ENCODE assay signal across 12 cellular contexts in the genomic region with DNA sequence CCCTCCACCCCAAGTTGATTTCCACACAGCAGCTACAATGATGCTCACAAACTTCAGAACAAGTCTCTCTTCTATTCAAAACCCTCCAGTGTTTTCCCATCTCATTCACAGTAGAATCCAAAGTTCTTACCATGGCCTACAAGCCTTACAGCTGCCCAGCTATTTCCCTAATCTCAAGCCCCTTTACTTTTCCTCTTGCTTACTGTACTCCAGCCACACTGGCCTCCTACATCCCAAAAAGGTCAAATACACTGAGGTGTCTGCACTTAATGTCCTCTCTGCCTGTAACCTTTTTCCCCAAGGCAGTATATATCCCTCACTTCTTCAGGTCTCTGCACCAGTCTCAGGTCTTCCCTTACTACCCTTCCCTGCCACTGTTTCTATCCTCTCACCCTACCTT. TPM values are rescaled to one million over a fixed set of nuclear protein-coding genes. Genes with fewer than 3 reads are reported as not detected.
A peak's percentile ranks its signal among the peaks of the same experiment; 100 is the strongest.
DNase-seq lines count a peak whose midpoint lies in the region; ATAC-seq and TF ChIP-seq lines count a peak whose summit lies in the region.
"Had no signal": no experiment of that assay in that cellular context is flagged by ENCODE, and none has a peak within 500 bp of the region (broad histone marks: within the 10 kb centered on the region; RNA-seq: fewer than 3 reads in every experiment).

No MANE protein-coding gene starts in this region.

- H3K27ac ChIP-seq in substantia nigra (ENCODE audit: low read depth, low read length, poor library complexity, severe bottlenecking) = peak overlapping the region; percentile 13

- POLR2A ChIA-PET in activated CD4-positive, alpha-beta memory T cell treated with anti-CD3 and anti-CD28 coated beads for 36 hours (lab: Charles Lee) = interaction anchor here (1.0 to 12.4 kb wide), 4 partner anchors 10 to 115 kb away, joined by 4 to 151 read pairs (median 38); no protein-coding TSS in a partner anchor

- DNase-seq in activated T-cell treated with anti-CD3 and anti-CD28 coated beads, Interleukin-2, amount 50 U/mL, for 72 hours = no peak
- DNase-seq in activated T-cell treated with anti-CD3 and anti-CD28 coated beads, Interleukin-2, amount 50 U/mL, for 48 hours = no peak
- DNase-seq in activated CD4-positive, alpha-beta memory T cell treated with anti-CD3 and anti-CD28 coated beads for 36 hours = no peak
- DNase-seq in memory B cell (ENCODE audit: low spot score in 2 of 2) (no peak), substantia nigra (lab: John Stamatoyannopoulos, UW) (no peak), GM10266 (ENCODE audit: extremely low spot score) (no peak)
- DNase-seq in activated effector memory CD4-positive, alpha-beta T cell treated with anti-CD3 and anti-CD28 coated beads, Interleukin-2, amount 50 U/mL, for 16 hours = no peak
- DNase-seq: hippocampal formation, NCI-H1417, NCI-H748 treated with DMSO at 0.1 percent for 48 hours, thyroid gland had no signal

- H3K4me3 Mint-ChIP-seq in activated T-cell treated with anti-CD3 and anti-CD28 coated beads, Interleukin-2, amount 50 U/mL, for 72 hours = peak overlapping the region; percentile 96 to 99
- peak overlapping the region; percentile 95 for H3K4me3 Mint-ChIP-seq in activated CD4-positive, alpha-beta memory T cell treated with anti-CD3 and anti-CD28 coated beads for 36 hours
- peak overlapping the region; percentile 99 for H3K4me3 Mint-ChIP-seq in memory B cell

- no peak for ATAC-seq in activated T-cell treated with anti-CD3 and anti-CD28 coated beads, Interleukin-2, amount 50 U/mL, for 72 hours (replicated peaks in 1 of 2)
- ATAC-seq in memory B cell (ENCODE audit: low read depth) (no peak), HG02642 (IDR thresholded peaks at IDR 0.05; ENCODE audit: poor library complexity, unreplicated experiment) (no peak)

- H3K36me3 Mint-ChIP-seq in activated T-cell treated with anti-CD3 and anti-CD28 coated beads, Interleukin-2, amount 50 U/mL, for 72 hours (ENCODE audit: insufficient read depth in 2 of 2) = peaks cover 17 to 23% of the 10 kb centered on the region in 2 donors
- H3K36me3 Mint-ChIP-seq in activated CD4-positive, alpha-beta memory T cell treated with anti-CD3 and anti-CD28 coated beads for 36 hours = peaks cover 35% of the 10 kb centered on the region
- H3K36me3 Mint-ChIP-seq in memory B cell = peaks cover 4% of the 10 kb centered on the region

- intact Hi-C loops in activated CD4-positive, alpha-beta memory T cell treated with anti-CD3 and anti-CD28 coated beads for 36 hours (cut with micrococcal nuclease) = no loop called here

- no peaks in the 10 kb centered on the region for H3K9me3 Mint-ChIP-seq in activated T-cell treated with anti-CD3 and anti-CD28 coated beads, Interleukin-2, amount 50 U/mL, for 72 hours
- H3K9me3 Mint-ChIP-seq in activated CD4-positive, alpha-beta memory T cell treated with anti-CD3 and anti-CD28 coated beads for 36 hours = no peaks in the 10 kb centered on the region
- no peaks in the 10 kb centered on the region for H3K9me3 Mint-ChIP-seq in memory B cell

- no peak for TF ChIP-seq CTCF in GM10266 (IDR thresholded peaks at IDR 0.05; ENCODE audit: control insufficient read depth, insufficient read depth, low read depth, missing control alignments)

- peak overlapping the region; percentile 55 for H3K27ac Mint-ChIP-seq in activated T-cell treated with anti-CD3 and anti-CD28 coated beads, Interleukin-2, amount 50 U/mL, for 72 hours
- H3K27ac Mint-ChIP-seq in activated CD4-positive, alpha-beta memory T cell treated with anti-CD3 and anti-CD28 coated beads for 36 hours = peak overlapping the region; percentile 97
- H3K27ac Mint-ChIP-seq in memory B cell = peak overlapping the region; percentile 95

- H3K27me3 Mint-ChIP-seq in activated T-cell treated with anti-CD3 and anti-CD28 coated beads, Interleukin-2, amount 50 U/mL, for 72 hours (ENCODE audit: low read depth) = no peaks in the 10 kb centered on the region
- H3K27me3 Mint-ChIP-seq in activated CD4-positive, alpha-beta memory T cell treated with anti-CD3 and anti-CD28 coated beads for 36 hours = no peaks in the 10 kb centered on the region
- H3K27me3 Mint-ChIP-seq in memory B cell = no peaks in the 10 kb centered on the region

- CTCF ChIA-PET in activated CD4-positive, alpha-beta memory T cell treated with anti-CD3 and anti-CD28 coated beads for 36 hours (lab: Charles Lee) = interaction anchor here (0.6 to 12.3 kb wide), 5 partner anchors 19 to 920 kb away, joined by 3 to 104 read pairs (median 8); no protein-coding TSS in a partner anchor

- peaks cover 79% of the 10 kb centered on the region for H3K4me1 Mint-ChIP-seq in activated T-cell treated with anti-CD3 and anti-CD28 coated beads, Interleukin-2, amount 50 U/mL, for 72 hours (ENCODE audit: low read depth)
- H3K4me1 Mint-ChIP-seq in activated CD4-positive, alpha-beta memory T cell treated with anti-CD3 and anti-CD28 coated beads for 36 hours (ENCODE audit: low read depth) = peaks cover 65% of the 10 kb centered on the region
- H3K4me1 Mint-ChIP-seq in memory B cell = peaks cover 56% of the 10 kb centered on the region

RNA-seq across cellular contexts. Expression of a gene that starts 2.6 kb away (rescaled TPM):
- 100 to 1,000 TPM; 216 TPM for total RNA-seq in activated T-cell treated with anti-CD3 and anti-CD28 coated beads, Interleukin-2, amount 50 U/mL, for 72 hours
- total RNA-seq in activated CD4-positive, alpha-beta memory T cell treated with anti-CD3 and anti-CD28 coated beads for 36 hours = 100 to 1,000 TPM; 292 to 294 TPM
